8 cellular contexts compared by ENCODE assay signal in genomic region chr6:153024401-153025017, GRCh38. TPM values are rescaled to one million over a fixed set of nuclear protein-coding genes. Genes with fewer than 3 reads are reported as not detected.
DNase-seq lines count a peak whose midpoint lies in the region; ATAC-seq and TF ChIP-seq lines count a peak whose summit lies in the region.

No MANE protein-coding gene starts in this region.

- H3K36me3 ChIP-seq in RWPE2 (ENCODE audit: low read depth) (peaks cover 6% of the 10 kb centered on the region; the same call in 1 of the 2 replicates), heart right ventricle (no peaks in the 10 kb centered on the region)

- H4K91ac ChIP-seq in H9 (ENCODE audit: insufficient read length, low read depth, low read length) = no peak overlapping the region

- H3K56ac ChIP-seq in H9 (ENCODE audit: insufficient read length, low read depth, low read length) = no peak overlapping the region

- no peaks in the 10 kb centered on the region for H3K27me3 Mint-ChIP-seq in H9 (ENCODE audit: low read depth)
- peaks cover 17% of the 10 kb centered on the region for H3K27me3 Mint-ChIP-seq in activated naive CD8-positive, alpha-beta T cell treated with anti-CD3 and anti-CD28 coated beads, Interleukin-2, amount 50 U/mL, for 24 hours

- no peak overlapping the region for H2BK5ac ChIP-seq in H9 (ENCODE audit: insufficient read length, low read length)

- no peak overlapping the region for H3K4me3 Mint-ChIP-seq in H9
- H3K4me3 Mint-ChIP-seq in activated naive CD8-positive, alpha-beta T cell treated with anti-CD3 and anti-CD28 coated beads, Interleukin-2, amount 50 U/mL, for 24 hours = no peak overlapping the region

- no peaks in the 10 kb centered on the region for H3K79me2 ChIP-seq in H9 (ENCODE audit: insufficient read depth, low read length)

- no peak overlapping the region for H2AK5ac ChIP-seq in H9 (ENCODE audit: insufficient read length, low read length)

- H3K79me1 ChIP-seq in H9 (ENCODE audit: insufficient read depth, low read depth, low read length, poor library complexity, severe bottlenecking) = no peaks in the 10 kb centered on the region

- H3K18ac ChIP-seq in H9 (ENCODE audit: insufficient read length, low read depth, low read length) = no peak overlapping the region

- H3K4me1 ChIP-seq in H9 (ENCODE audit: insufficient read depth, low read length) (no peaks in the 10 kb centered on the region), RWPE2 (ENCODE audit: insufficient read depth, poor library complexity, severe bottlenecking) (no peaks in the 10 kb centered on the region), heart right ventricle (no peaks in the 10 kb centered on the region)

- no peak overlapping the region for H2AFZ ChIP-seq in H9 (ENCODE audit: low read length)

- H2BK12ac ChIP-seq in H9 (ENCODE audit: insufficient read length, low read depth, low read length) = no peak overlapping the region

- H3K23me2 ChIP-seq in H9 (ENCODE audit: insufficient read length, low read depth, low read length, poor library complexity, severe bottlenecking) = no peaks in the 10 kb centered on the region

- H3K9me3 Mint-ChIP-seq in H9 = no peaks in the 10 kb centered on the region
- no peaks in the 10 kb centered on the region for H3K9me3 Mint-ChIP-seq in activated naive CD8-positive, alpha-beta T cell treated with anti-CD3 and anti-CD28 coated beads, Interleukin-2, amount 50 U/mL, for 24 hours

- no peak overlapping the region for H3K4ac ChIP-seq in H9 (ENCODE audit: low read depth, low read length)

- no peaks in the 10 kb centered on the region for H4K20me1 ChIP-seq in H9 (ENCODE audit: control insufficient read depth, insufficient read depth, insufficient read length)

- H3K14ac ChIP-seq in H9 (ENCODE audit: insufficient read depth, low read length) = no peak overlapping the region

- H3T11ph ChIP-seq in H9 (ENCODE audit: low read length) = no peak overlapping the region

- H3K27me3 ChIP-seq in H9 (ENCODE audit: insufficient read depth, low read length) (no peaks in the 10 kb centered on the region), RWPE2 (ENCODE audit: insufficient read depth, poor library complexity, severe bottlenecking) (no peaks in the 10 kb centered on the region), heart right ventricle (no peaks in the 10 kb centered on the region)

- no peak overlapping the region for H2BK20ac ChIP-seq in H9 (ENCODE audit: low read depth, low read length, poor library complexity, severe bottlenecking)

- peaks cover 0 to 5% (median 0%) of the 10 kb centered on the region in 3 experiments; a peak in 1 of 7 replicates for H3K36me3 Mint-ChIP-seq in H9 (ENCODE audit: insufficient read depth in 1 of 3, low read depth in 3 of 3)
- H3K36me3 Mint-ChIP-seq in activated naive CD8-positive, alpha-beta T cell treated with anti-CD3 and anti-CD28 coated beads, Interleukin-2, amount 50 U/mL, for 24 hours (ENCODE audit: low read depth) = no peaks in the 10 kb centered on the region

- H3K4me1 Mint-ChIP-seq in H9 = no peaks in the 10 kb centered on the region
- no peaks in the 10 kb centered on the region for H3K4me1 Mint-ChIP-seq in activated naive CD8-positive, alpha-beta T cell treated with anti-CD3 and anti-CD28 coated beads, Interleukin-2, amount 50 U/mL, for 24 hours

- no peak overlapping the region for H3K27ac Mint-ChIP-seq in H9
- H3K27ac Mint-ChIP-seq in activated naive CD8-positive, alpha-beta T cell treated with anti-CD3 and anti-CD28 coated beads, Interleukin-2, amount 50 U/mL, for 24 hours = no peak overlapping the region

- no CpG with 5 or more reads among the region's 4 CpGs for WGBS in H9 (ENCODE audit: extremely low coverage, insufficient read length, low lambda C conversion rate)
- WGBS in heart right ventricle, 2 donors = 2 to 5% methylated on average over 4 of the region's 4 CpGs

- no peak overlapping the region for H3K4me2 ChIP-seq in H9 (ENCODE audit: insufficient read depth, insufficient read length, low read length)

- ATAC-seq in RWPE2 (ENCODE audit: low read depth) = peak; percentile 95
- peak; percentile 93 for ATAC-seq in activated naive CD8-positive, alpha-beta T cell treated with anti-CD3 and anti-CD28 coated beads, Interleukin-2, amount 50 U/mL, for 24 hours
- ATAC-seq in heart right ventricle = peak in 7 of 8 donors; percentile 69 to 93 (median 74)

- peak; percentile 21 for DNase-seq in activated CD4-positive, CD25-positive, alpha-beta regulatory T cell treated with anti-CD3 and anti-CD28 coated beads, Interleukin-2, amount 50 U/mL, for 16 hours (ENCODE audit: low read depth, low spot score)
- no peak for DNase-seq in activated CD4-positive, CD25-positive, alpha-beta regulatory T cell (lab: John Stamatoyannopoulos, UW)
- DNase-seq in H9 = peak; percentile 54
- DNase-seq in KG1 (lab: John Stamatoyannopoulos, UW) = peak; percentile 42
- DNase-seq in RWPE2 (ENCODE audit: low spot score) = no peak
- DNase-seq in activated naive CD8-positive, alpha-beta T cell treated with anti-CD3 and anti-CD28 coated beads, Interleukin-2, amount 50 U/mL, for 24 hours = peak; percentile 14
- peak in 1 of 2 donors; percentile 36 for DNase-seq in heart right ventricle
- peak; percentile 71 for DNase-seq in renal cortical epithelial cell (ENCODE audit: low read depth)

- H3K9ac ChIP-seq in H9 (ENCODE audit: extremely low read depth, insufficient read length, low read length) = no peak overlapping the region

- no peak overlapping the region for H2BK120ac ChIP-seq in H9 (ENCODE audit: low read depth, low read length, poor library complexity, severe bottlenecking)

- H3K23ac ChIP-seq in H9 (ENCODE audit: insufficient read length, low read depth, low read length) = no peak overlapping the region

- intact Hi-C loops in heart right ventricle (cut with DNase I) = loop anchor here (1.0 to 10.0 kb wide), 11 partner anchors 50 to 162 kb away; no protein-coding TSS in a partner anchor

- H2BK15ac ChIP-seq in H9 (ENCODE audit: low read depth, low read length) = no peak overlapping the region

- no peak overlapping the region for H4K8ac ChIP-seq in H9 (replicated peaks; ENCODE audit: insufficient read length, low read depth, low read length)

- no peak overlapping the region for H4K5ac ChIP-seq in H9 (ENCODE audit: insufficient read length, low read depth, low read length)

- peak; percentile 82 for TF ChIP-seq CTCF in H9 (conservative IDR thresholded peaks at IDR 0.05)
- peak; percentile 86 for TF ChIP-seq CTCF in RWPE2 (IDR thresholded peaks at IDR 0.05; ENCODE audit: poor library complexity, severe bottlenecking)
- TF ChIP-seq CTCF in heart right ventricle (IDR thresholded peaks at IDR 0.05) = peak; percentile 66 to 89 (median 80)

- no peak overlapping the region for H3K27ac ChIP-seq in H9 (ENCODE audit: insufficient read length, low read depth, low read length)
- no peak overlapping the region for H3K27ac ChIP-seq in RWPE2 (ENCODE audit: poor library complexity, severe bottlenecking)
- no peak overlapping the region for H3K27ac ChIP-seq in heart right ventricle

- H3K9me3 ChIP-seq in H9 (ENCODE audit: control insufficient read depth, low read depth, low read length) (no peaks in the 10 kb centered on the region), RWPE2 (ENCODE audit: severe bottlenecking) (no peaks in the 10 kb centered on the region), heart right ventricle (no peaks in the 10 kb centered on the region)

- H3K4me3 ChIP-seq in RWPE2 (ENCODE audit: severe bottlenecking) (no peak overlapping the region), heart right ventricle (no peak overlapping the region)

RNA-seq across cellular contexts. Expression of gene MTRF1L, which starts 22.0 kb away (rescaled TPM):
- total RNA-seq in H9 (2021) (26.5 and 29.2 TPM in 2 replicates), heart right ventricle (10 to 100 TPM; 23.3 to 44.4 (median 26.4) TPM), renal cortical epithelial cell (20.7 and 30.5 TPM in 2 replicates)
- polyA plus RNA-seq in heart right ventricle = 10 to 100 TPM; 13.5 to 15.7 TPM

RNA-seq across cellular contexts. Expression of gene FBXO5, which starts 41.7 kb away (rescaled TPM):
- total RNA-seq in H9 (2021) (43.2 and 47.6 TPM in 2 replicates), heart right ventricle (1 to 10 TPM in 9 of 10 donors, under 1 TPM in 1; 0.87 to 4.2 (median 1.6) TPM), renal cortical epithelial cell (4.6 and 12.3 TPM in 2 replicates)
- 1 to 10 TPM in 1 of 2 donors, under 1 TPM in 1; 0.80 to 1.2 TPM for polyA plus RNA-seq in heart right ventricle

Comparison
In these comparisons a context has a peak if more than half of its experiments do, and no peak if none do; other contexts are left out.
1. DNase-seq: peak in activated CD4-positive, CD25-positive, alpha-beta regulatory T cell treated with anti-CD3 and anti-CD28 coated beads, Interleukin-2, amount 50 U/mL, for 16 hours (single experiment), H9 (single experiment), KG1 (single experiment), activated naive CD8-positive, alpha-beta T cell treated with anti-CD3 and anti-CD28 coated beads, Interleukin-2, amount 50 U/mL, for 24 hours (single experiment) and renal cortical epithelial cell (single experiment); none in activated CD4-positive, CD25-positive, alpha-beta regulatory T cell (0 of 4) and RWPE2 (single experiment).
2. Peak in every context shown above with its lines, with median percentiles within 50 percentile points of each other: CTCF ChIP-seq and ATAC-seq.